In genomic region chr6:110815260-110816109, GRCh38 we compare ENCODE assay signal across 1 cellular context.
TF ChIP-seq lines count a peak whose summit lies in the region.

CDK19 (minus strand) TSS chr6:110815469; CDS start chr6:110815136, 333 bp downstream.

TF ChIP-seq in HepG2, 621 proteins besides CTCF, POLR2A, EP300 and RAD21 (continued from another document and continues in another):
- TF ChIP-seq ZNF646 (CRISPR knock-in tag; IDR thresholded peaks at IDR 0.05) (no peak), NFYB (CRISPR knock-in tag; IDR thresholded peaks at IDR 0.05) (peak; percentile 88), SNAI1 (CRISPR knock-in tag; IDR thresholded peaks at IDR 0.05; ENCODE audit: borderline replicate concordance) (no peak), NFYC (CRISPR knock-in tag; IDR thresholded peaks at IDR 0.05) (peak; percentile 92), TAF1 (CRISPR knock-in tag; IDR thresholded peaks at IDR 0.05) (peak; percentile 82), MATR3 (CRISPR knock-in tag; IDR thresholded peaks at IDR 0.05) (no peak), NR2F1 (CRISPR knock-in tag; IDR thresholded peaks at IDR 0.05) (no peak), MAX (IDR thresholded peaks at IDR 0.05) (peak; percentile 86), PRDM4 (CRISPR knock-in tag; IDR thresholded peaks at IDR 0.05; ENCODE audit: borderline replicate concordance) (no peak), E2F2 (CRISPR knock-in tag; IDR thresholded peaks at IDR 0.05; ENCODE audit: borderline replicate concordance) (0 out of 2 replicates have a peak, but pooled peaks have one; percentile 39), ZNF713 (CRISPR knock-in tag; IDR thresholded peaks at IDR 0.05) (no peak), SMAD3 (CRISPR knock-in tag; IDR thresholded peaks at IDR 0.05) (no peak; the same call in 1 of the 2 replicates), ZFX (CRISPR knock-in tag; IDR thresholded peaks at IDR 0.05; ENCODE audit: low read depth) (peak; percentile 90), CREBL2 (CRISPR knock-in tag; IDR thresholded peaks at IDR 0.05; ENCODE audit: borderline replicate concordance) (no peak; the same call in 1 of the 2 replicates), GRHL1 (CRISPR knock-in tag; conservative IDR thresholded peaks at IDR 0.05) (no peak), ARHGAP35 (CRISPR knock-in tag; IDR thresholded peaks at IDR 0.05; ENCODE audit: borderline replicate concordance) (peak; percentile 65; the same call in 1 of the 2 replicates), ZNF770 (CRISPR knock-in tag; IDR thresholded peaks at IDR 0.05) (no peak), NCOR1 (IDR thresholded peaks at IDR 0.05; ENCODE audit: borderline replicate concordance, low read length) (peak; percentile 46; the same call in 1 of the 2 replicates), ZHX1 (CRISPR knock-in tag; IDR thresholded peaks at IDR 0.05; ENCODE audit: low read depth) (peak; percentile 80; the same call in 1 of the 2 replicates), ZNF234 (CRISPR knock-in tag; conservative IDR thresholded peaks at IDR 0.05) (no peak), MBD4 (IDR thresholded peaks at IDR 0.05; ENCODE audit: borderline replicate concordance, low read length) (no peak), NR2C2 (CRISPR knock-in tag; IDR thresholded peaks at IDR 0.05; ENCODE audit: borderline replicate concordance) (peak; percentile 67; the same call in 1 of the 2 replicates), FLYWCH1 (CRISPR knock-in tag; IDR thresholded peaks at IDR 0.05) (no peak), SNRNP70 (IDR thresholded peaks at IDR 0.05; ENCODE audit: low read depth, low read length) (no peak), SRSF1 (optimal IDR thresholded peaks at IDR 0.05; ENCODE audit: low read depth, low read length) (no peak), ATF7-NPFF (CRISPR knock-in tag; IDR thresholded peaks at IDR 0.05; ENCODE audit: low read depth) (peak; percentile 81), HNF4A (CRISPR knock-in tag; IDR thresholded peaks at IDR 0.05) (peak; percentile 29; the same call in 1 of the 2 replicates), NBN (conservative IDR thresholded peaks at IDR 0.05) (no peak), IRF1 (CRISPR knock-in tag; IDR thresholded peaks at IDR 0.05; ENCODE audit: low read depth) (no peak), SUZ12 (IDR thresholded peaks at IDR 0.05; ENCODE audit: low read depth, low read length) (peak; percentile 56), ZSCAN21 (CRISPR knock-in tag; IDR thresholded peaks at IDR 0.05; ENCODE audit: borderline replicate concordance) (peak; percentile 60; the same call in 1 of the 2 replicates), GTF3A (CRISPR knock-in tag; conservative IDR thresholded peaks at IDR 0.05) (no peak), AFF4 (CRISPR knock-in tag; IDR thresholded peaks at IDR 0.05) (no peak), FOSL2 (CRISPR knock-in tag; IDR thresholded peaks at IDR 0.05) (no peak; the same call in 1 of the 2 replicates)
